Comparison of ENCODE assay signal across 24 cellular contexts in genomic region chr15:38283010-38283409, GRCh38.
"Had no signal": no experiment of that assay in that cellular context is flagged by ENCODE, and none has a peak within 500 bp of the region (broad histone marks: within the 10 kb centered on the region; RNA-seq: fewer than 3 reads in every experiment).

No MANE protein-coding gene starts in this region.

- H3K4me1 Mint-ChIP-seq: naive B cell; stimulated activated memory B cell treated with anti-CD40 and anti-IgM and Interleukin-4, amounts not matched to agents 10 μg/mL and 1 μg/mL and 100 μg/mL, for 72 hours had no signal

- H3K4me3 Mint-ChIP-seq: effector memory CD8-positive, alpha-beta T cell; naive B cell; nephron; stimulated activated memory B cell treated with anti-CD40 and anti-IgM and Interleukin-4, amounts not matched to agents 10 μg/mL and 1 μg/mL and 100 μg/mL, for 72 hours; stimulated activated naive CD8-positive, alpha-beta T cell treated with anti-CD3 and anti-CD28 coated beads, Interleukin-15, Interleukin-2, amounts not matched to agents 100 ng/mL and 50 ng/mL, for 24 hours had no signal

- H3K27ac ChIP-seq: esophagus squamous epithelium, gastroesophageal sphincter, left ventricle myocardium inferior, lower lobe of right lung, neutrophil, spleen, tibial artery, upper lobe of left lung, uterus had no signal

- H3K9me3 Mint-ChIP-seq: effector memory CD8-positive, alpha-beta T cell; stimulated activated naive CD8-positive, alpha-beta T cell treated with anti-CD3 and anti-CD28 coated beads, Interleukin-15, Interleukin-2, amounts not matched to agents 100 ng/mL and 50 ng/mL, for 24 hours had no signal

- ATAC-seq: effector memory CD8-positive, alpha-beta T cell; gastroesophageal sphincter; left cardiac atrium; lower lobe of right lung; sciatic nerve; stimulated activated memory B cell treated with anti-CD40 and anti-IgM and Interleukin-4, amounts not matched to agents 10 μg/mL and 1 μg/mL and 100 μg/mL, for 72 hours had no signal

- H3K36me3 ChIP-seq: esophagus squamous epithelium, gastroesophageal sphincter, left ventricle myocardium inferior, lower lobe of right lung, neutrophil, spleen, tibial artery, upper lobe of left lung, uterus had no signal

- H3K27ac Mint-ChIP-seq: effector memory CD8-positive, alpha-beta T cell; nephron; stimulated activated memory B cell treated with anti-CD40 and anti-IgM and Interleukin-4, amounts not matched to agents 10 μg/mL and 1 μg/mL and 100 μg/mL, for 72 hours; stimulated activated naive CD8-positive, alpha-beta T cell treated with anti-CD3 and anti-CD28 coated beads, Interleukin-15, Interleukin-2, amounts not matched to agents 100 ng/mL and 50 ng/mL, for 24 hours had no signal

- H3K4me1 ChIP-seq: spleen had no signal

- H3K9me3 ChIP-seq: esophagus squamous epithelium, gastroesophageal sphincter, left ventricle myocardium inferior, lower lobe of right lung, neutrophil, spleen, tibial artery, upper lobe of left lung, uterus had no signal

- DNase-seq: effector memory CD8-positive, alpha-beta T cell; esophagus squamous epithelium; foreskin fibroblast; glutamatergic neuron; kidney; left cardiac atrium; left ventricle myocardium inferior; lower lobe of right lung; mesenchymal stem cell; naive B cell; posterior cingulate gyrus; spleen; stimulated activated CD4-positive, alpha-beta T cell treated with anti-CD3 and anti-CD28 coated beads, Interleukin-15, amount 100 ng/mL, for 24 hours; stimulated activated CD4-positive, alpha-beta T cell treated with anti-CD3 and anti-CD28 coated beads, Interleukin-1b, Interleukin-23, amount 100 ng/mL, for 48 hours; stimulated activated CD4-positive, alpha-beta T cell treated with anti-CD3 and anti-CD28 coated beads, Interleukin-4, amount 100 ng/mL, for 24 hours; tibial artery; upper lobe of left lung; uterus had no signal

- H3K27me3 Mint-ChIP-seq: naive B cell; stimulated activated memory B cell treated with anti-CD40 and anti-IgM and Interleukin-4, amounts not matched to agents 10 μg/mL and 1 μg/mL and 100 μg/mL, for 72 hours had no signal

- H3K4me3 ChIP-seq: esophagus squamous epithelium, gastroesophageal sphincter, left ventricle myocardium inferior, lower lobe of right lung, spleen, tibial artery, upper lobe of left lung, uterus had no signal

- H3K27me3 ChIP-seq: esophagus squamous epithelium, gastroesophageal sphincter, neutrophil, spleen, tibial artery, upper lobe of left lung, uterus had no signal
